In genomic region chr19:28981994-28982393, GRCh38 we compare ENCODE assay signal across 1 cellular context.
TF ChIP-seq lines count a peak whose summit lies in the region.

No MANE protein-coding gene starts in this region.

TF ChIP-seq in GM23338, 12 proteins besides CTCF, POLR2A, EP300 and RAD21 (continued from another document):
- TF ChIP-seq ZNF462 (CRISPR knock-in tag; IDR thresholded peaks at IDR 0.05): no peak
- TF ChIP-seq ZNF331 (CRISPR knock-in tag; IDR thresholded peaks at IDR 0.05; ENCODE audit: low read depth): no peak
- no peak for TF ChIP-seq STAT1 (IDR thresholded peaks at IDR 0.05; ENCODE audit: unreplicated experiment)
- no peak for TF ChIP-seq JUNB (IDR thresholded peaks at IDR 0.05; ENCODE audit: unreplicated experiment)
- no peak for TF ChIP-seq ETS1 (IDR thresholded peaks at IDR 0.05)
- no peak for TF ChIP-seq POLR2AphosphoS5 (IDR thresholded peaks at IDR 0.05; ENCODE audit: low read depth)
- TF ChIP-seq NANOG (IDR thresholded peaks at IDR 0.05; ENCODE audit: borderline replicate concordance): no peak
- no peak for TF ChIP-seq EZH2phosphoT487 (IDR thresholded peaks at IDR 0.05; ENCODE audit: unreplicated experiment)
